In the genomic region with DNA sequence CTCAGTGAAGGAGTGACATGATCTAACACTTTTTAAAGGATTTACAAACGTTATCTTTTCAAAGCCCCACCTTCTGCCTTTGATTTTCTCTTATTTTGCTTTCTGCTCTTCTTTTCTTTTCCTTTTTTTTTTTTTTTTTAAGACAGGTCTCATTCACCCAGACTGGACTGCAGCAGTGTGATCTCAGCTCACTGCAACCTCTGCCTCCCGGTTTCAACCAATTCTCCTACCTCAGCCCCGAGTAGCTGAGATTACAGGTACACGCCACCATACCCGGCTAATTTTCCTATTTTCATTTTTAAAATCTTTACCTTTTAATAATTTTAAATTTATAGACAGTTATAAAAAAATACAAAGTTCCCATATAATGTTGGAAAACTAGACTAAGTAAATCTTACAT, we compare ENCODE assay signal across 34 cellular contexts.
"Had no signal": no experiment of that assay in that cellular context is flagged by ENCODE, and none has a peak within 500 bp of the region (broad histone marks: within the 10 kb centered on the region; RNA-seq: fewer than 3 reads in every experiment).

No MANE protein-coding gene starts in this region.

- H3K27ac Mint-ChIP-seq: activated CD4-positive, alpha-beta memory T cell treated with anti-CD3 and anti-CD28 coated beads, Interleukin-2, amount 10 ng/mL, durations not matched to agents 7 days and 5 days; activated CD4-positive, alpha-beta T cell treated with anti-CD3 and anti-CD28 coated beads for 36 hours; activated CD4-positive, alpha-beta T cell treated with anti-CD3 and anti-CD28 coated beads, Interleukin-2, amount 10 ng/mL, durations not matched to agents 7 days and 5 days; activated naive CD8-positive, alpha-beta T cell treated with anti-CD3 and anti-CD28 coated beads for 36 hours; activated naive CD8-positive, alpha-beta T cell treated with anti-CD3 and anti-CD28 coated beads, Interleukin-2, amount 50 U/mL, for 24 hours; activated T-cell treated with anti-CD3 and anti-CD28 coated beads, Interleukin-2, amount 50 U/mL, for 24 hours; brain; effector memory CD8-positive, alpha-beta T cell; T-helper 2 cell treated with Interferon-gamma antibody and Interleukin-4, amounts not matched to agents 5 μg/mL and 100 μg/mL, for 36 hours had no signal

- H3K27ac ChIP-seq: adrenal gland, ascending aorta, breast epithelium, cardiac muscle cell, esophagus muscularis mucosa, foreskin keratinocyte, gastroesophageal sphincter had no signal

- H3K9me3 ChIP-seq: adrenal gland, ascending aorta, breast epithelium, esophagus muscularis mucosa, gastroesophageal sphincter had no signal

- DNase-seq: activated CD4-positive, alpha-beta memory T cell treated with anti-CD3 and anti-CD28 coated beads, Interleukin-2, amount 10 ng/mL, durations not matched to agents 7 days and 5 days; activated CD4-positive, alpha-beta T cell treated with anti-CD3 and anti-CD28 coated beads for 36 hours; activated CD4-positive, alpha-beta T cell treated with anti-CD3 and anti-CD28 coated beads, Interleukin-2, amount 10 ng/mL, durations not matched to agents 7 days and 5 days; activated CD4-positive, alpha-beta T cell treated with anti-CD3 and anti-CD28 coated beads, Interleukin-2, amount 50 U/mL, for 4 hours; activated CD4-positive, CD25-positive, alpha-beta regulatory T cell; activated CD4-positive, CD25-positive, alpha-beta regulatory T cell treated with anti-CD3 and anti-CD28 coated beads, Interleukin-2, amount 50 U/mL, for 72 hours; activated CD8-positive, alpha-beta memory T cell treated with anti-CD3 and anti-CD28 coated beads, Interleukin-2, amount 50 U/mL, for 48 hours; activated gamma-delta T cell; activated naive CD4-positive, alpha-beta T cell; activated naive CD4-positive, alpha-beta T cell treated with anti-CD3 and anti-CD28 coated beads, Interleukin-2, amount 50 U/mL, for 16 hours; activated naive CD8-positive, alpha-beta T cell treated with anti-CD3 and anti-CD28 coated beads for 36 hours; activated naive CD8-positive, alpha-beta T cell treated with anti-CD3 and anti-CD28 coated beads, Interleukin-2, amount 50 U/mL, for 24 hours; activated T-cell treated with anti-CD3 and anti-CD28 coated beads for 4 hours; activated T-cell treated with anti-CD3 and anti-CD28 coated beads, Interleukin-2, amount 50 U/mL, for 24 hours; activated T-cell treated with anti-CD3 and anti-CD28 coated beads, Interleukin-2, amount 50 U/mL, for 72 hours; adrenal gland; central memory CD4-positive, alpha-beta T cell; cortex of kidney; dermis blood vessel endothelial cell; effector CD4-positive, alpha-beta T cell; effector memory CD8-positive, alpha-beta T cell; erythroblast; foreskin keratinocyte; T-helper 1 cell; T-helper 17 cell; T1000 had no signal

- H3K27me3 Mint-ChIP-seq: activated CD4-positive, alpha-beta memory T cell treated with anti-CD3 and anti-CD28 coated beads, Interleukin-2, amount 10 ng/mL, durations not matched to agents 7 days and 5 days; activated CD4-positive, alpha-beta T cell treated with anti-CD3 and anti-CD28 coated beads for 36 hours; activated CD4-positive, alpha-beta T cell treated with anti-CD3 and anti-CD28 coated beads, Interleukin-2, amount 10 ng/mL, durations not matched to agents 7 days and 5 days; activated naive CD8-positive, alpha-beta T cell treated with anti-CD3 and anti-CD28 coated beads for 36 hours; activated naive CD8-positive, alpha-beta T cell treated with anti-CD3 and anti-CD28 coated beads, Interleukin-2, amount 50 U/mL, for 24 hours; activated T-cell treated with anti-CD3 and anti-CD28 coated beads, Interleukin-2, amount 50 U/mL, for 24 hours; effector memory CD8-positive, alpha-beta T cell; T-helper 17 cell had no signal

- H3K36me3 ChIP-seq: breast epithelium had no signal

- FAIRE-seq: colon had no signal

- H3K9me3 Mint-ChIP-seq: activated CD4-positive, alpha-beta memory T cell treated with anti-CD3 and anti-CD28 coated beads, Interleukin-2, amount 10 ng/mL, durations not matched to agents 7 days and 5 days; activated CD4-positive, alpha-beta T cell treated with anti-CD3 and anti-CD28 coated beads, Interleukin-2, amount 10 ng/mL, durations not matched to agents 7 days and 5 days; activated naive CD8-positive, alpha-beta T cell treated with anti-CD3 and anti-CD28 coated beads for 36 hours; activated naive CD8-positive, alpha-beta T cell treated with anti-CD3 and anti-CD28 coated beads, Interleukin-2, amount 50 U/mL, for 24 hours; activated T-cell treated with anti-CD3 and anti-CD28 coated beads, Interleukin-2, amount 50 U/mL, for 24 hours; activated T-cell treated with anti-CD3 and anti-CD28 coated beads, Interleukin-2, amount 50 U/mL, for 72 hours; brain; effector memory CD8-positive, alpha-beta T cell; T-helper 2 cell treated with Interferon-gamma antibody and Interleukin-4, amounts not matched to agents 5 μg/mL and 100 μg/mL, for 36 hours had no signal

- H3K4me3 ChIP-seq: adrenal gland, ascending aorta, breast epithelium, cardiac muscle cell, esophagus muscularis mucosa, gastroesophageal sphincter had no signal

- H3K27me3 ChIP-seq: adrenal gland, ascending aorta, breast epithelium, cardiac muscle cell, esophagus muscularis mucosa, foreskin keratinocyte, gastroesophageal sphincter had no signal

- H3K4me1 Mint-ChIP-seq: activated CD4-positive, alpha-beta T cell treated with anti-CD3 and anti-CD28 coated beads, Interleukin-2, amount 10 ng/mL, durations not matched to agents 7 days and 5 days; activated naive CD8-positive, alpha-beta T cell treated with anti-CD3 and anti-CD28 coated beads for 36 hours; brain had no signal

- H3K4me3 Mint-ChIP-seq: activated CD4-positive, alpha-beta memory T cell treated with anti-CD3 and anti-CD28 coated beads, Interleukin-2, amount 10 ng/mL, durations not matched to agents 7 days and 5 days; activated CD4-positive, alpha-beta T cell treated with anti-CD3 and anti-CD28 coated beads for 36 hours; activated CD4-positive, alpha-beta T cell treated with anti-CD3 and anti-CD28 coated beads, Interleukin-2, amount 10 ng/mL, durations not matched to agents 7 days and 5 days; activated naive CD8-positive, alpha-beta T cell treated with anti-CD3 and anti-CD28 coated beads for 36 hours; activated naive CD8-positive, alpha-beta T cell treated with anti-CD3 and anti-CD28 coated beads, Interleukin-2, amount 50 U/mL, for 24 hours; activated T-cell treated with anti-CD3 and anti-CD28 coated beads, Interleukin-2, amount 50 U/mL, for 24 hours; activated T-cell treated with anti-CD3 and anti-CD28 coated beads, Interleukin-2, amount 50 U/mL, for 72 hours; brain; effector memory CD8-positive, alpha-beta T cell; T-helper 17 cell; T-helper 2 cell treated with Interferon-gamma antibody and Interleukin-4, amounts not matched to agents 5 μg/mL and 100 μg/mL, for 36 hours had no signal

- ATAC-seq: activated CD4-positive, alpha-beta T cell treated with anti-CD3 and anti-CD28 coated beads for 36 hours; activated naive CD8-positive, alpha-beta T cell treated with anti-CD3 and anti-CD28 coated beads, Interleukin-2, amount 50 U/mL, for 24 hours; activated T-cell treated with anti-CD3 and anti-CD28 coated beads, Interleukin-2, amount 50 U/mL, for 72 hours; effector memory CD8-positive, alpha-beta T cell; foreskin keratinocyte; gastroesophageal sphincter; T-helper 17 cell had no signal

- H3K4me1 ChIP-seq: adrenal gland, ascending aorta, breast epithelium, esophagus muscularis mucosa, foreskin keratinocyte, gastroesophageal sphincter had no signal
